8 cellular contexts compared by ENCODE assay signal in the genomic region with DNA sequence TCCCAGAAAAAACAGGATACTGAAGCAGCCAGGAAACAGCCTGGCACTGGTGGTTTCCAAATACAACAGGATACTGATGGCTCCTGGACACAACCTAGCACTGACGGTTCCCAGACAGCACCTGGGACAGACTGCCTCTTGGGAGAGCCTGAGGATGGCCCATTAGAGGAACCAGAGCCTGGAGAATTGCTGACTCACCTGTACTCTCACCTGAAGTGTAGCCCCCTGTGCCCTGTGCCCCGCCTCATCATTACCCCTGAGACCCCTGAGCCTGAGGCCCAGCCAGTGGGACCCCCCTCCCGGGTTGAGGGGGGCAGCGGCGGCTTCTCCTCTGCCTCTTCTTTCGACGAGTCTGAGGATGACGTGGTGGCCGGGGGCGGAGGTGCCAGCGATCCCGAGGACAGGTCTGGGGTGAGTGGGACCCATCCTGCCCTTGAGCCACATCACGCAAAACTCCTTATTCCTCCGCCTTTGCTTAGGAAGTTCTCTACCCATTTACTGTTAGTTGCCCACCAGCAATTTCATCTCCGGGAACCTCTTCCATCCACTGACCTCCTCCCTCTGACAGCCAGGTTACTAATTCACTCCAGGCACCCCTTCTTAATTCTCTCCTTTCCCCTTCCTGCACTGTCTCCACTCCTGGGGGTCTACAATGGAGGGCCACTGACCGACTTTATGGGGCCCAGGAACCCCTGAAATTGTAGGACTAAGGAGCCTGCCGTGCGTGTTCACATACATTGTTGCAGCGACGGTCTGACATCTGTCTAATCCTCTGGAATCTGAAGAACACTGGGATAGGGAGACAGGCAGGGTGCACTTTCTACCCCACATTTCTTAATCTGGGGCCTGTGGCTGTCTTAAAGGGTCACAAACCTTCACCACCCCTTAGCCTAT. TPM values are rescaled to one million over a fixed set of nuclear protein-coding genes. Genes with fewer than 3 reads are reported as not detected.
A peak's percentile ranks its signal among the peaks of the same experiment; 100 is the strongest.
DNase-seq lines count a peak whose midpoint lies in the region; ATAC-seq, FAIRE-seq and TF ChIP-seq lines count a peak whose summit lies in the region.

No MANE protein-coding gene starts in this region.

- peaks cover 51% of the 10 kb centered on the region for H3K79me2 ChIP-seq in keratinocyte (ENCODE audit: control insufficient read depth, insufficient read depth, low read length)

- peaks cover 39% of the 10 kb centered on the region for H3K4me1 ChIP-seq in A673 (ENCODE audit: insufficient read depth, low read length, poor library complexity, severe bottlenecking)
- peaks cover 10% of the 10 kb centered on the region for H3K4me1 ChIP-seq in HUES64 (ENCODE audit: insufficient read depth, low read length)
- H3K4me1 ChIP-seq in ascending aorta: peaks cover 7 to 50% of the 10 kb centered on the region in 2 donors
- peaks cover 41% of the 10 kb centered on the region for H3K4me1 ChIP-seq in keratinocyte (ENCODE audit: control insufficient read depth, extremely low read depth, insufficient read depth, low read length)

- dilution Hi-C loops in keratinocyte (cut with MboI; ENCODE audit: extremely low pct_ligation_motif_present, low sequenced_read_pairs): no loop called here

- no peak for FAIRE-seq in keratinocyte (lab: Jason Lieb, UNC)

- peaks cover 0 to under 1% of the 10 kb centered on the region in 2 donors for H3K9me3 Mint-ChIP-seq in stimulated activated naive CD8-positive, alpha-beta T cell treated with anti-CD3 and anti-CD28 coated beads, Interleukin-15, amount 100 ng/mL, for 72 hours

- TF ChIP-seq CTCF in A673 (conservative IDR thresholded peaks at IDR 0.05; ENCODE audit: low read depth, low read length) (no peak), ascending aorta (IDR thresholded peaks at IDR 0.05) (no peak), keratinocyte (optimal IDR thresholded peaks at IDR 0.05 in 1 of 3, IDR thresholded peaks at IDR 0.05 in 1 of 3, conservative IDR thresholded peaks at IDR 0.05 in 1 of 3; ENCODE audit: extremely low read depth in 1 of 3, insufficient read depth in 2 of 3, low read length in 3 of 3) (no peak)

- H2AFZ ChIP-seq in keratinocyte (ENCODE audit: control insufficient read depth, low read length): no peak overlapping the region

- 17% methylated on average over 20 of the region's 20 CpGs for WGBS in HUES64

- H3K36me3 ChIP-seq in A673 (ENCODE audit: insufficient read depth, low read length, poor library complexity, severe bottlenecking) (no peaks in the 10 kb centered on the region), HUES64 (ENCODE audit: insufficient read depth, low read length) (0 out of 2 replicates have a peak, but pooled peaks cover 1% of the 10 kb centered on the region), ascending aorta (no peaks in the 10 kb centered on the region), keratinocyte (ENCODE audit: control insufficient read depth in 2 of 2, extremely low read depth in 1 of 2, insufficient read depth in 2 of 2, low read length in 2 of 2) (peaks cover 5 to 7% of the 10 kb centered on the region in 2 experiments)

- H3K27ac ChIP-seq in A673 (ENCODE audit: low read depth, low read length, poor library complexity, severe bottlenecking) (peak overlapping the region; percentile 60), HUES64 (ENCODE audit: low read depth, low read length) (no peak overlapping the region; the same call in 1 of the 2 replicates), ascending aorta (peak overlapping the region; percentile 97 to 99), keratinocyte (ENCODE audit: control insufficient read depth, insufficient read depth, low read length) (peak overlapping the region; percentile 100)

- H4K20me1 ChIP-seq in keratinocyte (ENCODE audit: control insufficient read depth, extremely low read depth, insufficient read depth, low read length): no peaks in the 10 kb centered on the region

- H3K27me3 Mint-ChIP-seq in stimulated activated naive CD8-positive, alpha-beta T cell treated with anti-CD3 and anti-CD28 coated beads, Interleukin-15, amount 100 ng/mL, for 72 hours: no peaks in the 10 kb centered on the region

- CTCF ChIA-PET in A673 (lab: Charles Lee): no interaction called here

- TSS peak; percentile 25 for BruUV-seq in A673 (replicated peaks; lab: Mats Ljungman, UMichigan)

- H3K9me3 ChIP-seq in A673 (ENCODE audit: low read depth, low read length, poor library complexity, severe bottlenecking) (no peaks in the 10 kb centered on the region), HUES64 (ENCODE audit: insufficient read depth, low read depth, low read length) (no peaks in the 10 kb centered on the region), ascending aorta (no peaks in the 10 kb centered on the region), keratinocyte (ENCODE audit: control insufficient read depth, low read depth, low read length) (no peaks in the 10 kb centered on the region)

- H3K9me1 ChIP-seq in keratinocyte (ENCODE audit: control insufficient read depth, extremely low read depth, insufficient read depth, low read length): no peaks in the 10 kb centered on the region

- peak overlapping the region; percentile 88 for H3K4me2 ChIP-seq in keratinocyte (ENCODE audit: control insufficient read depth, extremely low read depth, insufficient read depth, low read depth, low read length)

- peak overlapping the region; percentile 83 to 96 for H3K4me3 Mint-ChIP-seq in stimulated activated naive CD8-positive, alpha-beta T cell treated with anti-CD3 and anti-CD28 coated beads, Interleukin-15, amount 100 ng/mL, for 72 hours

- DNase-seq in A673 (ENCODE audit: low spot score) (peak; percentile 28), ascending aorta (ENCODE audit: low spot score in 2 of 2) (no peak), keratinocyte (ENCODE audit: low read depth, low spot score) (no peak), DMS153 (lab: John Stamatoyannopoulos, UW) (no peak)
- DNase-seq in stimulated activated naive CD8-positive, alpha-beta T cell treated with anti-CD3 and anti-CD28 coated beads, Interleukin-15, amount 100 ng/mL, for 72 hours: no peak

- POLR2A ChIA-PET in A673 (lab: Charles Lee; ENCODE audit: low non-redundant PET): no interaction called here

- H3K27ac Mint-ChIP-seq in stimulated activated naive CD8-positive, alpha-beta T cell treated with anti-CD3 and anti-CD28 coated beads, Interleukin-15, amount 100 ng/mL, for 72 hours: peak overlapping the region; percentile 69 to 84

- H3K4me3 ChIP-seq in A673 (ENCODE audit: low read depth, low read length, poor library complexity, severe bottlenecking) (peak overlapping the region; percentile 68), HUES64 (ENCODE audit: low read length) (peak overlapping the region; percentile 84), ascending aorta (peak overlapping the region; percentile 72 to 100), keratinocyte (ENCODE audit: control insufficient read depth in 2 of 3, extremely low read depth in 1 of 3, insufficient read depth in 2 of 3, low read depth in 1 of 3, low read length in 3 of 3) (peak overlapping the region; percentile 62 to 90 (median 86))

- peaks cover 70% of the 10 kb centered on the region for H3K4me1 Mint-ChIP-seq in stimulated activated naive CD8-positive, alpha-beta T cell treated with anti-CD3 and anti-CD28 coated beads, Interleukin-15, amount 100 ng/mL, for 72 hours

- intact Hi-C loops in A673 (cut with micrococcal nuclease; ENCODE audit: unreplicated experiment) (loop anchor here (10.0 kb wide), 1 partner anchor 87 kb away; no protein-coding TSS in a partner anchor), ascending aorta (cut with DNase I) (loop anchor here (5.0 to 10.0 kb wide), 3 partner anchors 296 to 1313 kb away; a partner anchor contains a TSS)

- no peak for ATAC-seq in stimulated activated naive CD8-positive, alpha-beta T cell treated with anti-CD3 and anti-CD28 coated beads, Interleukin-15, amount 100 ng/mL, for 72 hours
- ATAC-seq in GM21723 (IDR thresholded peaks at IDR 0.05; ENCODE audit: unreplicated experiment) (no peak), GM21381 (IDR thresholded peaks at IDR 0.05; ENCODE audit: unreplicated experiment) (no peak)

- peak overlapping the region; percentile 65 for H3K9ac ChIP-seq in HUES64 (ENCODE audit: low read depth, low read length)
- H3K9ac ChIP-seq in keratinocyte (ENCODE audit: control insufficient read depth, extremely low read depth, insufficient read depth, low read length): peak overlapping the region; percentile 100

- H3K27me3 ChIP-seq in A673 (replicated peaks; ENCODE audit: insufficient read depth, low read depth, low read length, poor library complexity): no peaks in the 10 kb centered on the region
- H3K27me3 ChIP-seq in HUES64 (ENCODE audit: insufficient read depth, low read length): no peaks in the 10 kb centered on the region
- no peaks in the 10 kb centered on the region for H3K27me3 ChIP-seq in ascending aorta
- H3K27me3 ChIP-seq in keratinocyte (ENCODE audit: control insufficient read depth, extremely low read depth, insufficient read depth, low read length): no peaks in the 10 kb centered on the region

RNA-seq across cellular contexts. Expression of a gene that starts 1.2 kb away (rescaled TPM):
- 7.2 and 8.5 TPM in 2 replicates for total RNA-seq in A673 (2021)
- 6.6 TPM for polyA plus RNA-seq in HUES64 (2013, experiment 1 of 2)
- 7.3 TPM for polyA plus RNA-seq in HUES64 (2013, experiment 2 of 2)
- total RNA-seq in ascending aorta: 60.7 TPM
- polyA plus RNA-seq in keratinocyte: 17.0 to 32.6 TPM (median 17.2 TPM) in 3 replicates
- 90.2 TPM for polyA plus RNA-seq in keratinocyte (2011; ENCODE audit: low read depth)
- polyA plus RNA-seq in keratinocyte (2011; cell fraction: cytosol; rRNA removed): 14.9 and 18.4 TPM in 2 replicates
- 35.1 and 39.9 TPM in 2 replicates for polyA plus RNA-seq in keratinocyte (2011; cell fraction: nucleus; rRNA removed)
- 23.3 and 78.9 TPM in 2 replicates for polyA plus RNA-seq in keratinocyte (2012; ENCODE audit: low replicate concordance)
- polyA minus RNA-seq in keratinocyte: 26.8 to 44.5 TPM (median 40.3 TPM) in 3 replicates
- polyA minus RNA-seq in keratinocyte (2011; cell fraction: cytosol; rRNA and poly(A)+ RNA removed): 29.4 TPM
- polyA minus RNA-seq in keratinocyte (2011; cell fraction: nucleus; rRNA and poly(A)+ RNA removed): 34.6 and 37.9 TPM in 2 replicates

RNA-seq across cellular contexts. Expression of a gene that starts 1.4 kb away (rescaled TPM):
- 34.1 and 38.8 TPM in 2 replicates for total RNA-seq in A673 (2021)
- 22.3 TPM for polyA plus RNA-seq in HUES64 (2013, experiment 1 of 2)
- 27.4 TPM for polyA plus RNA-seq in HUES64 (2013, experiment 2 of 2)
- total RNA-seq in ascending aorta: 33.3 TPM
- 11.0 to 13.8 TPM (median 13.8 TPM) in 3 replicates for polyA plus RNA-seq in keratinocyte
- 2.0 TPM for polyA plus RNA-seq in keratinocyte (2011; ENCODE audit: low read depth)
- polyA plus RNA-seq in keratinocyte (2011; cell fraction: cytosol; rRNA removed): 4.9 and 9.7 TPM in 2 replicates
- 17.3 and 23.2 TPM in 2 replicates for polyA plus RNA-seq in keratinocyte (2011; cell fraction: nucleus; rRNA removed)
- 10.2 and 16.4 TPM in 2 replicates for polyA plus RNA-seq in keratinocyte (2012; ENCODE audit: low replicate concordance)
- polyA minus RNA-seq in keratinocyte: 8.6 to 18.7 TPM (median 10.4 TPM) in 3 replicates
- 11.7 TPM for polyA minus RNA-seq in keratinocyte (2011; cell fraction: cytosol; rRNA and poly(A)+ RNA removed)
- 11.3 and 12.1 TPM in 2 replicates for polyA minus RNA-seq in keratinocyte (2011; cell fraction: nucleus; rRNA and poly(A)+ RNA removed)

RNA-seq across cellular contexts. Expression of a gene that starts 27.7 kb away (rescaled TPM):
- total RNA-seq in A673 (2021) (38.4 and 49.3 TPM in 2 replicates), ascending aorta (360 TPM)
- 11.7 TPM for polyA plus RNA-seq in HUES64 (2013, experiment 1 of 2)
- 15.1 TPM for polyA plus RNA-seq in HUES64 (2013, experiment 2 of 2)
- 5.5 to 6.0 TPM (median 5.7 TPM) in 3 replicates for polyA plus RNA-seq in keratinocyte
- 2.1 TPM for polyA plus RNA-seq in keratinocyte (2011; ENCODE audit: low read depth)
- polyA plus RNA-seq in keratinocyte (2011; cell fraction: cytosol; rRNA removed): 2.8 and 6.6 TPM in 2 replicates
- polyA plus RNA-seq in keratinocyte (2011; cell fraction: nucleus; rRNA removed): 17.4 and 21.6 TPM in 2 replicates
- polyA plus RNA-seq in keratinocyte (2012; ENCODE audit: low replicate concordance): 5.1 and 6.9 TPM in 2 replicates
- 7.4 to 12.4 TPM (median 7.8 TPM) in 3 replicates for polyA minus RNA-seq in keratinocyte
- 7.7 TPM for polyA minus RNA-seq in keratinocyte (2011; cell fraction: cytosol; rRNA and poly(A)+ RNA removed)
- 6.2 and 12.3 TPM in 2 replicates for polyA minus RNA-seq in keratinocyte (2011; cell fraction: nucleus; rRNA and poly(A)+ RNA removed)

RNA-seq across cellular contexts. Expression of a gene that starts 32.1 kb away (rescaled TPM):
- total RNA-seq in A673 (2021) (17.1 and 20.8 TPM in 2 replicates), ascending aorta (8.3 TPM)
- polyA plus RNA-seq in HUES64 (2013, experiment 1 of 2): 13.5 TPM
- polyA plus RNA-seq in HUES64 (2013, experiment 2 of 2): 17.6 TPM
- polyA plus RNA-seq in keratinocyte: 1.4 to 2.8 TPM (median 1.4 TPM) in 3 replicates
- polyA plus RNA-seq in keratinocyte (2011; ENCODE audit: low read depth): 1.4 TPM
- polyA plus RNA-seq in keratinocyte (2011; cell fraction: cytosol; rRNA removed): 1.8 and 2.4 TPM in 2 replicates
- polyA plus RNA-seq in keratinocyte (2011; cell fraction: nucleus; rRNA removed): 5.0 and 6.9 TPM in 2 replicates
- 3.2 and 3.6 TPM in 2 replicates for polyA plus RNA-seq in keratinocyte (2012; ENCODE audit: low replicate concordance)
- polyA minus RNA-seq in keratinocyte: 1.1 to 8.8 TPM (median 1.8 TPM) in 3 replicates
- polyA minus RNA-seq in keratinocyte (2011; cell fraction: cytosol; rRNA and poly(A)+ RNA removed): 2.7 TPM
- 1.5 and 3.3 TPM in 2 replicates for polyA minus RNA-seq in keratinocyte (2011; cell fraction: nucleus; rRNA and poly(A)+ RNA removed)

RNA-seq across cellular contexts. Expression of a gene that starts 32.9 kb away (rescaled TPM):
- total RNA-seq in A673 (2021) (167 and 179 TPM in 2 replicates), ascending aorta (154 TPM)
- polyA plus RNA-seq in HUES64 (2013, experiment 1 of 2): 157 TPM
- polyA plus RNA-seq in HUES64 (2013, experiment 2 of 2): 183 TPM
- 54.5 to 129 TPM (median 93.4 TPM) in 3 replicates for polyA plus RNA-seq in keratinocyte
- 9.3 TPM for polyA plus RNA-seq in keratinocyte (2011; ENCODE audit: low read depth)
- polyA plus RNA-seq in keratinocyte (2011; cell fraction: cytosol; rRNA removed): 83.2 and 87.4 TPM in 2 replicates
- 62.4 and 70.6 TPM in 2 replicates for polyA plus RNA-seq in keratinocyte (2011; cell fraction: nucleus; rRNA removed)
- 33.5 and 73.1 TPM in 2 replicates for polyA plus RNA-seq in keratinocyte (2012; ENCODE audit: low replicate concordance)
- polyA minus RNA-seq in keratinocyte: 94.9 to 233 TPM (median 101 TPM) in 3 replicates
- 82.5 TPM for polyA minus RNA-seq in keratinocyte (2011; cell fraction: cytosol; rRNA and poly(A)+ RNA removed)
- 42.8 and 63.6 TPM in 2 replicates for polyA minus RNA-seq in keratinocyte (2011; cell fraction: nucleus; rRNA and poly(A)+ RNA removed)
